In the genomic region with DNA sequence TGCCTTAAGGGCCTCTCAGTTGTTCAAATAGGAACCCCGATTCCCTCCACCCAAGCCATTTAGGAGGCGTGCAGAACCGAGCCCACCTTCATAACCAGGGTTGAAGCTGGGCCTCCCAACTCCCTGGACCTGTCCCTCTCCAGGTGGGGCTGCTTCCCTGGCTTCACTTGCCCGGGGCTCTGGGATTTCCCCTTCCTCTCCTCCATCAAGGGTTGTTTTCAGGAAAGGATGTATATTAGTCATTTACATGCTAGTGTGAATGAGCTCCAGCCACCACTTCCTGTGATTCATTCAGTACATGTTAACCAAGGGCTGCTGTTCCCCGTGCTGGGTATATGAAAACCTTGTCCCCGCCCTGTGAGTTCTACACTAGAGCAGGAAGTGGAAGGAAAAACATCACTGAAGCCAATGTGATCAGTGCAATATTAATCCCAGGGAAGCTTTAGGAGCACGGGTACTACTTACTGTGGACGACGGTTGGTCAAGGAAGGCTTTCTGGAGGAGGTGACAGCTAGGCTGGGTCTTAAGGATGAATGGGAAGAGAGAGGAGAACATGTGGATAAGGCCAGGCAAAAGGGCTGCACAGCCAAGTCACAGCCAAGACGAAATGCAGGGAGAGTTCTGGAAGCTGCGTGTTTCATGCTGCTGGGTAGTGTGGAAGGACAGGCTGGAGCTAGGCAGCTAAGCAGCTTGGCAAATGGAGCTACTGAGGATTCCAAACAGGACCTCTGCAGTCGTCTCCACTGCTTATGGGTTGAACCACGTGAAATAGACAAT, we compare ENCODE assay signal across 8 cellular contexts.
DNase-seq lines count a peak whose midpoint lies in the region; ATAC-seq lines count a peak whose summit lies in the region.

No MANE protein-coding gene starts in this region.

- DNase-seq in A172 (ENCODE audit: low spot score) (peak; percentile 97), HK-2 (ENCODE audit: unreplicated experiment) (peak; percentile 77), left colon (peak in 1 of 2 donors; percentile 19), DMS79 (lab: John Stamatoyannopoulos, UW) (no peak), inferior parietal cortex (ENCODE audit: extremely low spot score) (no peak), hypothalamus (lab: John Stamatoyannopoulos, UW) (no peak)
- no peak for DNase-seq in activated T-cell treated with anti-CD3 and anti-CD28 coated beads, Interleukin-2, amount 50 U/mL, for 24 hours

- H3K27me3 Mint-ChIP-seq in activated T-cell treated with anti-CD3 and anti-CD28 coated beads, Interleukin-2, amount 50 U/mL, for 24 hours = peaks cover 23% of the 10 kb centered on the region

- H3K27ac Mint-ChIP-seq in activated T-cell treated with anti-CD3 and anti-CD28 coated beads, Interleukin-2, amount 50 U/mL, for 24 hours = peak overlapping the region; percentile 74

- peaks cover 3% of the 10 kb centered on the region for H3K9me3 Mint-ChIP-seq in activated T-cell treated with anti-CD3 and anti-CD28 coated beads, Interleukin-2, amount 50 U/mL, for 24 hours

- peaks cover 33% of the 10 kb centered on the region for H3K4me1 Mint-ChIP-seq in activated T-cell treated with anti-CD3 and anti-CD28 coated beads, Interleukin-2, amount 50 U/mL, for 24 hours (ENCODE audit: low read depth)

- intact Hi-C loops in left colon (cut with DNase I, micrococcal nuclease) = no loop called here

- ATAC-seq in left colon (peak; percentile 69), HG02938 (IDR thresholded peaks at IDR 0.05; ENCODE audit: unreplicated experiment) (no peak)

- H3K4me3 Mint-ChIP-seq in activated T-cell treated with anti-CD3 and anti-CD28 coated beads, Interleukin-2, amount 50 U/mL, for 24 hours = no peak overlapping the region

- no peaks in the 10 kb centered on the region for H3K36me3 Mint-ChIP-seq in activated T-cell treated with anti-CD3 and anti-CD28 coated beads, Interleukin-2, amount 50 U/mL, for 24 hours (ENCODE audit: low read depth)

Comparison
In these comparisons a context has a peak if more than half of its experiments do, and no peak if none do; other contexts are left out.
1. DNase-seq: peak in A172 (single experiment) and HK-2 (single experiment); none in activated T-cell treated with anti-CD3 and anti-CD28 coated beads, Interleukin-2, amount 50 U/mL, for 24 hours (single experiment), DMS79 (single experiment), inferior parietal cortex (single experiment) and hypothalamus (0 of 51).